ENCODE assay signal across 10 cellular contexts in the genomic region with DNA sequence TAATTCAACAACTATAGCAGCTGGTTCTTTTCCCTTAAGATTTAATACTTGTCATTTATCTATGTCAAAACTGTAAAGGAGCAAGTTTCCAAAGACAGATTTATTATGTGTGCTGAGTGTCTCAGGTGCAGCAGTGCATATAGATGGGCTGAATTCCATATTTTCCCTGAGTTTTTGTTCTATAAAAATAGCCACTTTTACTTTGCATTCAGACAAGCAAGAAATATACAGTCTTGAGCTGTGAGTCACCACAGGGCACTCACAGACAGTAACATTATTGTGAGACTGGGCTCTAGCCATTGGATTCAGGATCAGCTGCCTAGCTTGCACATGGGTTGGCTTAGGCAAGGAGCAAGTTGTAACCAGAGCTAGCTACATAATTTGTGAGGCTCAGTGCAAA.
DNase-seq lines count a peak whose midpoint lies in the region; ATAC-seq, FAIRE-seq and TF ChIP-seq lines count a peak whose summit lies in the region.
"Had no signal": no experiment of that assay in that cellular context is flagged by ENCODE, and none has a peak within 500 bp of the region (broad histone marks: within the 10 kb centered on the region; RNA-seq: fewer than 3 reads in every experiment).

No MANE protein-coding gene starts in this region.

- H3K4me2 ChIP-seq in keratinocyte (ENCODE audit: control insufficient read depth, extremely low read depth, insufficient read depth, low read depth, low read length) = peak overlapping the region; percentile 13

- ATAC-seq in GM21825 (IDR thresholded peaks at IDR 0.05; ENCODE audit: unreplicated experiment) = no peak

- peaks cover 42% of the 10 kb centered on the region for H3K4me1 Mint-ChIP-seq in brain

- FAIRE-seq in keratinocyte (lab: Jason Lieb, UNC) = peak; percentile 93

- intact Hi-C loops in tibial artery (cut with DNase I; ENCODE audit: low total_unique reads) = no loop called here

- H3K9ac ChIP-seq in keratinocyte (ENCODE audit: control insufficient read depth, extremely low read depth, insufficient read depth, low read length) = no peak overlapping the region

- H3K9me3 Mint-ChIP-seq in brain = peaks cover 0 to 3% (median 0%) of the 10 kb centered on the region in 5 experiments
- H3K9me3 Mint-ChIP-seq: T-helper 2 cell treated with Interferon-gamma antibody and Interleukin-4, amounts not matched to agents 5 μg/mL and 100 μg/mL, for 36 hours had no signal

- no peaks in the 10 kb centered on the region for H3K79me2 ChIP-seq in keratinocyte (ENCODE audit: control insufficient read depth, insufficient read depth, low read length)

- H3K27me3 Mint-ChIP-seq in brain = peaks cover 15% of the 10 kb centered on the region

- no peaks in the 10 kb centered on the region for H3K9me1 ChIP-seq in keratinocyte (ENCODE audit: control insufficient read depth, extremely low read depth, insufficient read depth, low read length)

- no peaks in the 10 kb centered on the region for H4K20me1 ChIP-seq in keratinocyte (ENCODE audit: control insufficient read depth, extremely low read depth, insufficient read depth, low read length)

- in situ Hi-C loops in KBM-7 (cut with MboI; ENCODE audit: low pct_unique_long_range_greater_than_20kb, low sequenced_read_pairs) = no loop called here

- H2AFZ ChIP-seq in keratinocyte (ENCODE audit: control insufficient read depth, low read length) = no peak overlapping the region

- no peaks in the 10 kb centered on the region for H3K36me3 ChIP-seq in keratinocyte (ENCODE audit: control insufficient read depth in 2 of 2, extremely low read depth in 1 of 2, insufficient read depth in 2 of 2, low read length in 2 of 2)
- no peaks in the 10 kb centered on the region for H3K36me3 ChIP-seq in tibial artery

- H3K36me3 Mint-ChIP-seq in brain = no peaks in the 10 kb centered on the region

- H3K9me3 ChIP-seq in keratinocyte (ENCODE audit: control insufficient read depth, low read depth, low read length) (no peaks in the 10 kb centered on the region), tibial artery (no peaks in the 10 kb centered on the region)

- dilution Hi-C loops in keratinocyte (cut with MboI; ENCODE audit: extremely low pct_ligation_motif_present, low sequenced_read_pairs) = no loop called here

- H3K27me3 ChIP-seq in keratinocyte (ENCODE audit: control insufficient read depth, extremely low read depth, insufficient read depth, low read length) (peaks cover 2% of the 10 kb centered on the region), tibial artery (no peaks in the 10 kb centered on the region)

- H3K27ac ChIP-seq in keratinocyte (ENCODE audit: control insufficient read depth, insufficient read depth, low read length) = peak overlapping the region; percentile 52
- peak overlapping the region; percentile 7 to 23 for H3K27ac ChIP-seq in tibial artery

- DNase-seq in HT1080 (ENCODE audit: low read depth) (peak; percentile 77), keratinocyte (ENCODE audit: low read depth, low spot score) (peak; percentile 41), tibial artery (no peak), KBM-7 (no peak), NCI-H1417 (lab: John Stamatoyannopoulos, UW) (no peak)
- DNase-seq: activated naive CD4-positive, alpha-beta T cell treated with Interleukin-2 at 50 U/mL for 16 hours; NCI-H2029 had no signal

- peak overlapping the region; percentile 41 to 96 (median 94) for H3K27ac Mint-ChIP-seq in brain
- H3K27ac Mint-ChIP-seq: T-helper 2 cell treated with Interferon-gamma antibody and Interleukin-4, amounts not matched to agents 5 μg/mL and 100 μg/mL, for 36 hours had no signal

- H3K4me3 ChIP-seq in keratinocyte (ENCODE audit: control insufficient read depth in 2 of 3, extremely low read depth in 1 of 3, insufficient read depth in 2 of 3, low read depth in 1 of 3, low read length in 3 of 3) (no peak overlapping the region), tibial artery (no peak overlapping the region)

- TF ChIP-seq CTCF in brain (conservative IDR thresholded peaks at IDR 0.05) (no peak), keratinocyte (optimal IDR thresholded peaks at IDR 0.05 in 1 of 3, IDR thresholded peaks at IDR 0.05 in 1 of 3, conservative IDR thresholded peaks at IDR 0.05 in 1 of 3; ENCODE audit: extremely low read depth in 1 of 3, insufficient read depth in 2 of 3, low read length in 3 of 3) (no peak), tibial artery (IDR thresholded peaks at IDR 0.05) (no peak)

- H3K4me1 ChIP-seq in keratinocyte (ENCODE audit: control insufficient read depth, extremely low read depth, insufficient read depth, low read length) (peaks cover 15% of the 10 kb centered on the region), tibial artery (peaks cover 0 to 14% (median 7%) of the 10 kb centered on the region in 4 donors)

- H3K4me3 Mint-ChIP-seq in brain = peak overlapping the region in 1 of 5 experiments; percentile 23
- H3K4me3 Mint-ChIP-seq: T-helper 2 cell treated with Interferon-gamma antibody and Interleukin-4, amounts not matched to agents 5 μg/mL and 100 μg/mL, for 36 hours had no signal

Comparison
In these comparisons a context has a peak if more than half of its experiments do, and no peak if none do; other contexts are left out.
1. DNase-seq: peak in HT1080 (single experiment) and keratinocyte (single experiment); none in tibial artery (0 of 2), KBM-7 (single experiment) and NCI-H1417 (0 of 3).